ENCODE assay signal across 20 cellular contexts in genomic region chr1:203640723-203641523, GRCh38. TPM values are rescaled to one million over a fixed set of nuclear protein-coding genes. Genes with fewer than 3 reads are reported as not detected.
A peak's percentile ranks its signal among the peaks of the same experiment; 100 is the strongest.
DNase-seq lines count a peak whose midpoint lies in the region; ATAC-seq and TF ChIP-seq lines count a peak whose summit lies in the region.
"Had no signal": no experiment of that assay in that cellular context is flagged by ENCODE, and none has a peak within 500 bp of the region (broad histone marks: within the 10 kb centered on the region; RNA-seq: fewer than 3 reads in every experiment).

No MANE protein-coding gene starts in this region.

- intact Hi-C loops in left ventricle myocardium inferior (cut with micrococcal nuclease) = no loop called here
- intact Hi-C loops in Right ventricle myocardium inferior (cut with DNase I) = loop anchor here (2.0 kb wide), 1 partner anchor 28 kb away; no protein-coding TSS in a partner anchor
- intact Hi-C loops in tibial artery (cut with DNase I; ENCODE audit: low total_unique reads) = no loop called here

- H3K27me3 ChIP-seq in left ventricle myocardium inferior (ENCODE audit: low read depth) (no peaks in the 10 kb centered on the region), tibial artery (no peaks in the 10 kb centered on the region), Karpas-422 (ENCODE audit: low read length) (no peaks in the 10 kb centered on the region)
- H3K27me3 ChIP-seq: heart right ventricle had no signal

- no peaks in the 10 kb centered on the region for H3K79me2 ChIP-seq in Karpas-422 (ENCODE audit: low read length)

- H3K4me3 ChIP-seq in left ventricle myocardium inferior (no peak overlapping the region), tibial artery (no peak overlapping the region), Karpas-422 (ENCODE audit: low read length) (no peak overlapping the region)
- H3K4me3 ChIP-seq: A549, heart right ventricle had no signal

- peaks cover 0 to 26% (median 3%) of the 10 kb centered on the region in 3 donors for H3K36me3 Mint-ChIP-seq in immature natural killer cell

- no peak overlapping the region for H3K9ac ChIP-seq in Karpas-422 (ENCODE audit: low read length)
- H3K9ac ChIP-seq: KMS-11 had no signal

- H2AFZ ChIP-seq in Karpas-422 (ENCODE audit: low read length) = no peak overlapping the region

- no peak for TF ChIP-seq CTCF in left ventricle myocardium inferior (IDR thresholded peaks at IDR 0.05; ENCODE audit: borderline replicate concordance)
- TF ChIP-seq CTCF in tibial artery (IDR thresholded peaks at IDR 0.05) = no peak

- ATAC-seq in Right ventricle myocardium inferior (no peak), left lobe of liver (no peak)
- ATAC-seq: A549, HCT116, heart right ventricle had no signal

- no peaks in the 10 kb centered on the region for H3K9me3 ChIP-seq in left ventricle myocardium inferior (replicated peaks)
- no peaks in the 10 kb centered on the region for H3K9me3 ChIP-seq in tibial artery
- H3K9me3 ChIP-seq in Karpas-422 (ENCODE audit: low read length) = no peaks in the 10 kb centered on the region
- H3K9me3 ChIP-seq: A549, heart right ventricle had no signal

- H3K4me3 Mint-ChIP-seq in immature natural killer cell = peak overlapping the region in 3 of 5 donors; percentile 7 to 17 (median 13)
- H3K4me3 Mint-ChIP-seq: activated naive CD4-positive, alpha-beta T cell treated with anti-CD3 and anti-CD28 coated beads, Interleukin-2, amount 10 ng/mL, durations not matched to agents 7 days and 5 days; nephron progenitor cell; type B pancreatic cell had no signal

- H3K4me1 ChIP-seq in left ventricle myocardium inferior (peaks cover 100% of the 10 kb centered on the region), tibial artery (peaks cover 5 to 76% (median 67%) of the 10 kb centered on the region in 4 donors), Karpas-422 (ENCODE audit: low read length) (no peaks in the 10 kb centered on the region)
- H3K4me1 ChIP-seq: A549 had no signal

- DNase-seq in left ventricle myocardium inferior (no peak), Right ventricle myocardium inferior (ENCODE audit: missing footprints) (no peak), NCI-H82 (lab: John Stamatoyannopoulos, UW) (peak; percentile 99), immature natural killer cell (no peak), tibial artery (no peak), HuH-7.5 (ENCODE audit: low spot score) (no peak), left lobe of liver (ENCODE audit: low spot score) (no peak), Karpas-422 (no peak)
- DNase-seq: activated naive CD4-positive, alpha-beta T cell treated with anti-CD3 and anti-CD28 coated beads, Interleukin-2, amount 10 ng/mL, durations not matched to agents 7 days and 5 days; activated T-cell treated with anti-CD3 and anti-CD28 coated beads for 4 hours; aorta; effector memory CD4-positive, alpha-beta T cell; heart right ventricle; NCI-H1092; nephron progenitor cell; RPMI8226 had no signal

- H3K27ac Mint-ChIP-seq in immature natural killer cell = peak overlapping the region; percentile 68 to 86 (median 77)
- H3K27ac Mint-ChIP-seq: nephron progenitor cell, type B pancreatic cell had no signal

- no peaks in the 10 kb centered on the region for H3K9me3 Mint-ChIP-seq in immature natural killer cell
- H3K9me3 Mint-ChIP-seq: activated naive CD4-positive, alpha-beta T cell treated with anti-CD3 and anti-CD28 coated beads, Interleukin-2, amount 10 ng/mL, durations not matched to agents 7 days and 5 days; nephron progenitor cell; type B pancreatic cell had no signal

- H3K9me2 ChIP-seq in Karpas-422 (replicated peaks; ENCODE audit: insufficient read depth, low read length) = no peaks in the 10 kb centered on the region

- no peaks in the 10 kb centered on the region for H4K20me1 ChIP-seq in Karpas-422 (ENCODE audit: insufficient read depth, low read depth, low read length)

- H3K4me2 ChIP-seq in Karpas-422 (ENCODE audit: low read depth, low read length, poor library complexity, severe bottlenecking) = no peak overlapping the region
- H3K4me2 ChIP-seq: A549, KMS-11 had no signal

- peaks cover 90 to 95% of the 10 kb centered on the region in 2 donors for H3K4me1 Mint-ChIP-seq in immature natural killer cell

- H3K27me3 Mint-ChIP-seq in immature natural killer cell (ENCODE audit: low read depth in 3 of 3) = peaks cover 0 to 2% (median 2%) of the 10 kb centered on the region in 3 donors
- H3K27me3 Mint-ChIP-seq: activated naive CD4-positive, alpha-beta T cell treated with anti-CD3 and anti-CD28 coated beads, Interleukin-2, amount 10 ng/mL, durations not matched to agents 7 days and 5 days; type B pancreatic cell had no signal

- peak overlapping the region; percentile 76 for H3K27ac ChIP-seq in left ventricle myocardium inferior (replicated peaks)
- peak overlapping the region; percentile 80 to 82 for H3K27ac ChIP-seq in tibial artery
- H3K27ac ChIP-seq in Karpas-422 (ENCODE audit: low read length) = no peak overlapping the region
- H3K27ac ChIP-seq: A549, KMS-11 had no signal

- peaks cover 5% of the 10 kb centered on the region for H3K36me3 ChIP-seq in left ventricle myocardium inferior
- H3K36me3 ChIP-seq in tibial artery = peaks cover 0 to 3% (median 0%) of the 10 kb centered on the region in 3 donors
- no peaks in the 10 kb centered on the region for H3K36me3 ChIP-seq in Karpas-422 (ENCODE audit: insufficient read depth, low read length)

RNA-seq across cellular contexts. Expression of gene ATP2B4, which starts 14.3 kb away (rescaled TPM):
- total RNA-seq in left ventricle myocardium inferior (97.7 TPM), Right ventricle myocardium inferior (87.1 TPM), left lobe of liver (9.9 TPM)
- 10 to 100 TPM; 24.5 to 63.1 (median 36.8) TPM for polyA plus RNA-seq in immature natural killer cell
- 2.5 and 2.7 TPM in 2 replicates for total RNA-seq in Karpas-422 (2014; rRNA removed; shearing (Covaris generic); ENCODE audit: low replicate concordance)
